In genomic region chr2:230413465-230413864, GRCh38 we compare ENCODE assay signal across 13 cellular contexts. TPM values are rescaled to one million over a fixed set of nuclear protein-coding genes. Genes with fewer than 3 reads are reported as not detected.
DNase-seq lines count a peak whose midpoint lies in the region; ATAC-seq, FAIRE-seq and TF ChIP-seq lines count a peak whose summit lies in the region.
"Had no signal": no experiment of that assay in that cellular context is flagged by ENCODE, and none has a peak within 500 bp of the region (broad histone marks: within the 10 kb centered on the region; RNA-seq: fewer than 3 reads in every experiment).

No MANE protein-coding gene starts in this region.

- no peaks in the 10 kb centered on the region for H3K9me3 Mint-ChIP-seq in activated naive CD4-positive, alpha-beta T cell treated with anti-CD3 and anti-CD28 coated beads, Interleukin-2, amount 50 U/mL, for 24 hours
- no peaks in the 10 kb centered on the region for H3K9me3 Mint-ChIP-seq in T-cell
- no peaks in the 10 kb centered on the region for H3K9me3 Mint-ChIP-seq in stimulated activated naive CD8-positive, alpha-beta T cell treated with anti-CD3 and anti-CD28 coated beads, Interleukin-15, Interleukin-2, amounts not matched to agents 100 ng/mL and 50 ng/mL, for 24 hours
- H3K9me3 Mint-ChIP-seq: neural progenitor cell had no signal

- BruUV-seq in K562 (replicated peaks; lab: Mats Ljungman, UMichigan): no TSS peak

- no peak for FAIRE-seq in K562 (lab: Jason Lieb, UNC)

- H3K9ac ChIP-seq in K562 (ENCODE audit: insufficient read depth in 1 of 2, low read depth in 2 of 2, low read length in 2 of 2): no peak overlapping the region
- H3K9ac ChIP-seq: neural progenitor cell had no signal

- H3K4me3 ChIP-seq in K562: no peak overlapping the region
- H3K4me3 ChIP-seq: esophagus muscularis mucosa, neural progenitor cell had no signal

- H3K27me3 Mint-ChIP-seq in activated naive CD4-positive, alpha-beta T cell treated with anti-CD3 and anti-CD28 coated beads, Interleukin-2, amount 50 U/mL, for 24 hours: no peaks in the 10 kb centered on the region
- no peaks in the 10 kb centered on the region for H3K27me3 Mint-ChIP-seq in T-cell
- no peaks in the 10 kb centered on the region for H3K27me3 Mint-ChIP-seq in stimulated activated naive CD8-positive, alpha-beta T cell treated with anti-CD3 and anti-CD28 coated beads, Interleukin-15, Interleukin-2, amounts not matched to agents 100 ng/mL and 50 ng/mL, for 24 hours

- H3K27me3 ChIP-seq in K562 (ENCODE audit: control insufficient read depth in 2 of 2, insufficient read depth in 2 of 2, low read length in 2 of 2): no peaks in the 10 kb centered on the region
- H3K27me3 ChIP-seq: esophagus muscularis mucosa had no signal

- no peak for TF ChIP-seq CTCF in K562 (IDR thresholded peaks at IDR 0.05 in 2 of 3, conservative IDR thresholded peaks at IDR 0.05 in 1 of 3; ENCODE audit: insufficient read depth in 2 of 3, low read depth in 1 of 3, low read length in 3 of 3)

- peak overlapping the region; percentile 31 for H3K27ac Mint-ChIP-seq in activated naive CD4-positive, alpha-beta T cell treated with anti-CD3 and anti-CD28 coated beads, Interleukin-2, amount 50 U/mL, for 24 hours
- H3K27ac Mint-ChIP-seq in T-cell: peak overlapping the region; percentile 99 to 100
- peak overlapping the region; percentile 24 for H3K27ac Mint-ChIP-seq in stimulated activated naive CD8-positive, alpha-beta T cell treated with anti-CD3 and anti-CD28 coated beads, Interleukin-15, Interleukin-2, amounts not matched to agents 100 ng/mL and 50 ng/mL, for 24 hours
- H3K27ac Mint-ChIP-seq: neural progenitor cell had no signal

- H3K9me1 ChIP-seq in K562 (ENCODE audit: control insufficient read depth, insufficient read depth, low read length): no peaks in the 10 kb centered on the region

- H3K36me3 ChIP-seq in K562 (ENCODE audit: control insufficient read depth, insufficient read depth, low read length): no peaks in the 10 kb centered on the region
- H3K36me3 ChIP-seq: esophagus muscularis mucosa, neural progenitor cell had no signal

- ATAC-seq in T-cell (replicated peaks in 1 of 4): no peak
- no peak for ATAC-seq in K562

- WGBS in K562 (ENCODE audit: insufficient coverage, low coverage, missing lambda C conversion rate): 92% methylated on average over 2 of the region's 3 CpGs

- no peak for TF ChIP-seq EP300 in K562 (IDR thresholded peaks at IDR 0.05; ENCODE audit: low read length)

- peaks cover 16 to 23% of the 10 kb centered on the region in 2 experiments; a peak in 4 of 5 replicates for H3K4me1 ChIP-seq in K562 (replicated peaks in 1 of 2; ENCODE audit: control insufficient read depth in 2 of 2, insufficient read depth in 2 of 2, low read length in 2 of 2)
- H3K4me1 ChIP-seq: neural progenitor cell had no signal

- no peaks in the 10 kb centered on the region for H4K20me1 ChIP-seq in K562 (replicated peaks; ENCODE audit: control insufficient read depth, insufficient read depth, low read length)

- in situ Hi-C loops in K562 (cut with MboI): no loop called here

- peak overlapping the region; percentile 99 for H2AFZ ChIP-seq in K562 (ENCODE audit: low read depth, low read length)
- H2AFZ ChIP-seq: neural progenitor cell had no signal

- TF ChIP-seq POLR2A in K562 (conservative IDR thresholded peaks at IDR 0.05): no peak

- CTCF ChIA-PET in T-cell (lab: Charles Lee) (no interaction called here), K562 (lab: Yijun Ruan, JAX; ENCODE audit: low intra/inter-chr PET ratio) (no interaction called here)

- no peak for TF ChIP-seq RAD21 in K562 (CRISPR knock-in tag; conservative IDR thresholded peaks at IDR 0.05 in 1 of 2, IDR thresholded peaks at IDR 0.05 in 1 of 2)

- no peak overlapping the region for H3K27ac ChIP-seq in K562 (ENCODE audit: extremely low read depth, low read depth, low read length)
- H3K27ac ChIP-seq: neural progenitor cell had no signal

- no peaks in the 10 kb centered on the region for H3K9me3 ChIP-seq in K562 (replicated peaks; ENCODE audit: control insufficient read depth, insufficient read depth, low read depth, low read length)
- H3K9me3 ChIP-seq: esophagus muscularis mucosa had no signal

- peaks cover 77% of the 10 kb centered on the region for H3K4me1 Mint-ChIP-seq in activated naive CD4-positive, alpha-beta T cell treated with anti-CD3 and anti-CD28 coated beads, Interleukin-2, amount 50 U/mL, for 24 hours
- peaks cover 74 to 81% (median 74%) of the 10 kb centered on the region in 3 donors for H3K4me1 Mint-ChIP-seq in T-cell
- peaks cover 77% of the 10 kb centered on the region for H3K4me1 Mint-ChIP-seq in stimulated activated naive CD8-positive, alpha-beta T cell treated with anti-CD3 and anti-CD28 coated beads, Interleukin-15, Interleukin-2, amounts not matched to agents 100 ng/mL and 50 ng/mL, for 24 hours (ENCODE audit: low read depth)

- no peak for DNase-seq in activated naive CD4-positive, alpha-beta T cell treated with anti-CD3 and anti-CD28 coated beads, Interleukin-2, amount 50 U/mL, for 16 hours
- DNase-seq in T-cell (no peak), K562 (ENCODE audit: extremely low read depth in 1 of 4, low spot score in 3 of 4) (no peak), NCI-H146 treated with DMSO at 0.1 percent for 48 hours (lab: John Stamatoyannopoulos, UW; ENCODE audit: unreplicated experiment) (no peak), NCI-H2081 (lab: John Stamatoyannopoulos, UW) (no peak), GM19238 (ENCODE audit: insufficient read length, low spot score) (no peak)
- DNase-seq: NCI-H1417 treated with DMSO at 0.1 percent for 48 hours, NCI-H345, T1000 had no signal

- H3K4me3 Mint-ChIP-seq in activated naive CD4-positive, alpha-beta T cell treated with anti-CD3 and anti-CD28 coated beads, Interleukin-2, amount 50 U/mL, for 24 hours: peak overlapping the region; percentile 15
- peak overlapping the region; percentile 59 to 98 (median 91) for H3K4me3 Mint-ChIP-seq in T-cell
- H3K4me3 Mint-ChIP-seq in stimulated activated naive CD8-positive, alpha-beta T cell treated with anti-CD3 and anti-CD28 coated beads, Interleukin-15, Interleukin-2, amounts not matched to agents 100 ng/mL and 50 ng/mL, for 24 hours: peak overlapping the region; percentile 35
- H3K4me3 Mint-ChIP-seq: neural progenitor cell had no signal

- no peak overlapping the region for H3K4me2 ChIP-seq in K562 (ENCODE audit: insufficient read depth, low read length)
- H3K4me2 ChIP-seq: neural progenitor cell had no signal

- H3K79me2 ChIP-seq in K562 (ENCODE audit: control insufficient read depth, insufficient read depth, low read length): peaks cover 25% of the 10 kb centered on the region

- peaks cover 4% of the 10 kb centered on the region for H3K36me3 Mint-ChIP-seq in activated naive CD4-positive, alpha-beta T cell treated with anti-CD3 and anti-CD28 coated beads, Interleukin-2, amount 50 U/mL, for 24 hours
- peaks cover 8% of the 10 kb centered on the region for H3K36me3 Mint-ChIP-seq in T-cell
- H3K36me3 Mint-ChIP-seq in stimulated activated naive CD8-positive, alpha-beta T cell treated with anti-CD3 and anti-CD28 coated beads, Interleukin-15, Interleukin-2, amounts not matched to agents 100 ng/mL and 50 ng/mL, for 24 hours (ENCODE audit: low read depth): peaks cover 8% of the 10 kb centered on the region
- H3K36me3 Mint-ChIP-seq: neural progenitor cell had no signal

- intact Hi-C loops in K562 (cut with micrococcal nuclease): loop anchor here (10.0 kb wide), 1 partner anchor 301 kb away; the partner anchor contains the start of gene CAB39

- POLR2A ChIA-PET in T-cell (lab: Charles Lee) (no interaction called here), K562 (lab: Yijun Ruan, JAX) (no interaction called here)

TF ChIP-seq in K562, 482 proteins besides CTCF, POLR2A, EP300 and RAD21 (continues in another document):
- TF ChIP-seq BDP1 (IDR thresholded peaks at IDR 0.05; ENCODE audit: insufficient read depth, insufficient read length): no peak
- no peak for TF ChIP-seq FOXA1 (IDR thresholded peaks at IDR 0.05; ENCODE audit: borderline replicate concordance)
- TF ChIP-seq MXD1 (CRISPR knock-in tag; IDR thresholded peaks at IDR 0.05; ENCODE audit: borderline replicate concordance, poor library complexity, severe bottlenecking): no peak
- TF ChIP-seq PPARD (CRISPR knock-in tag; IDR thresholded peaks at IDR 0.05): no peak
- TF ChIP-seq NFRKB (IDR thresholded peaks at IDR 0.05; ENCODE audit: low read depth): no peak

RNA-seq across cellular contexts. Expression of gene SP100, which starts 2.5 kb away (rescaled TPM):
- total RNA-seq in T-cell: 100 to 1,000 TPM; 188 to 271 (median 217) TPM
- 36.3 and 75.5 TPM in 2 replicates for total RNA-seq in K562 (2011; cell fraction: chromatin; rRNA removed; ENCODE audit: low replicate concordance)
- total RNA-seq in K562 (2011; cell fraction: nucleolus; rRNA removed): 12.5 and 16.8 TPM in 2 replicates
- 22.3 and 31.9 TPM in 2 replicates for total RNA-seq in K562 (2011; cell fraction: nucleoplasm; rRNA removed)
- 32.2 and 36.7 TPM in 2 replicates for total RNA-seq in K562 (2014; rRNA removed)
- total RNA-seq in K562 (2014; rRNA removed; fragmentation: Illumina TruSeq; extraction: Trizol): 34.8 and 38.9 TPM in 2 replicates
- total RNA-seq in K562 (2015; rRNA removed; fragmentation: Illumina TruSeq; extraction: Trizol): 29.7 and 31.6 TPM in 2 replicates
- 22.5 and 30.9 TPM in 2 replicates for total RNA-seq in K562 (2021)
- polyA plus RNA-seq in K562 (2011; rRNA removed): 24.6 and 39.2 TPM in 2 replicates
- polyA plus RNA-seq in K562 (2011; cell fraction: cytosol; rRNA removed): 7.5 and 9.3 TPM in 2 replicates
- 18.6 and 21.3 TPM in 2 replicates for polyA plus RNA-seq in K562 (2011; cell fraction: nucleus; rRNA removed)
- polyA plus RNA-seq in K562 (2012): 23.7 and 24.4 TPM in 2 replicates
- 35.4 and 37.3 TPM in 2 replicates for polyA plus RNA-seq in K562 (2014; fragmentation: Illumina TruSeq; extraction: Trizol)
- polyA plus RNA-seq in K562 (2014; fragmentation: Nextera tagmentation; extraction: Ambion mirVana): 10 to 100 TPM; 19.2 to 23.1 TPM
- polyA plus RNA-seq in K562 (2014; rRNA removed): 34.6 and 40.1 TPM in 2 replicates
- 34.8 and 43.0 TPM in 2 replicates for polyA minus RNA-seq in K562 (2011; rRNA and poly(A)+ RNA removed)
- 7.8 and 11.8 TPM in 2 replicates for polyA minus RNA-seq in K562 (2011; cell fraction: cytosol; rRNA and poly(A)+ RNA removed)
- polyA minus RNA-seq in K562 (2011; cell fraction: nucleus; rRNA and poly(A)+ RNA removed): 17.1 and 29.7 TPM in 2 replicates

Comparison
In these comparisons a context has a peak if more than half of its experiments do, and no peak if none do; other contexts are left out.
1. H3K27ac Mint-ChIP-seq: peak in every context shown above with its lines; median percentile 100 in T-cell; 31 in activated naive CD4-positive, alpha-beta T cell treated with anti-CD3 and anti-CD28 coated beads, Interleukin-2, amount 50 U/mL, for 24 hours; 24 in stimulated activated naive CD8-positive, alpha-beta T cell treated with anti-CD3 and anti-CD28 coated beads, Interleukin-15, Interleukin-2, amounts not matched to agents 100 ng/mL and 50 ng/mL, for 24 hours.
2. H3K4me3 Mint-ChIP-seq: peak in every context shown above with its lines; median percentile 91 in T-cell; 35 in stimulated activated naive CD8-positive, alpha-beta T cell treated with anti-CD3 and anti-CD28 coated beads, Interleukin-15, Interleukin-2, amounts not matched to agents 100 ng/mL and 50 ng/mL, for 24 hours; 15 in activated naive CD4-positive, alpha-beta T cell treated with anti-CD3 and anti-CD28 coated beads, Interleukin-2, amount 50 U/mL, for 24 hours.